ENCODE assay signal across 1 cellular context in the genomic region with DNA sequence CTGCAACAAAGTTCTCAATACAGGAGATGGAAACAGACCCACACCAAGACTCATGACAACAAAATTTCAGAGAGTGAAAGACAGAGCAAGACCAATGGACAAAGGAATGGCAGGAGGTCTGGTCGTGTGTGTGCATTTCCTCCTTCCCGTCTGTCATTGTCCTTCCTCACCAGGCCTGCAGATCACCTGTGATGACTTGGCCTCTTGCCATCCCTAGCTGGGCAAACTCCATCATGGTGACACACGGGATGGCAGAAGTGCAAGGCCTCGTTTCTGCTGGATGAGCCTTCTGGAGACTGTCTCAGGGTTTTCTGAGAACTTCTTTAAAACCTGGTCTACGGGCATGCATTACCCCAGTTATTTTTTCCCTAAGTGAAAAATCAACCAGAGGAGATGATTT.
TF ChIP-seq lines count a peak whose summit lies in the region.

No MANE protein-coding gene starts in this region.

TF ChIP-seq in K562, 482 proteins besides CTCF, POLR2A, EP300 and RAD21:
- TF ChIP-seq TEAD1 (CRISPR knock-in tag; IDR thresholded peaks at IDR 0.05) (no peak), CBFA2T2 (conservative IDR thresholded peaks at IDR 0.05) (no peak), PREB (CRISPR knock-in tag; IDR thresholded peaks at IDR 0.05) (no peak), ARID1B (IDR thresholded peaks at IDR 0.05) (no peak), ILK (tag; IDR thresholded peaks at IDR 0.05; ENCODE audit: borderline replicate concordance, low read depth) (no peak), MAFK (IDR thresholded peaks at IDR 0.05; ENCODE audit: low read length) (no peak), NCOA6 (IDR thresholded peaks at IDR 0.05) (no peak)
